Comparison of ENCODE assay signal across 7 cellular contexts in genomic region chr5:54785729-54786548, GRCh38.
A peak's percentile ranks its signal among the peaks of the same experiment; 100 is the strongest.
DNase-seq lines count a peak whose midpoint lies in the region; ATAC-seq lines count a peak whose summit lies in the region.

No MANE protein-coding gene starts in this region.

- H3K4me3 ChIP-seq in MG63, result no peak overlapping the region

- no peaks in the 10 kb centered on the region for H3K27me3 ChIP-seq in MG63

- H3K9me3 ChIP-seq in MG63, result no peaks in the 10 kb centered on the region; the same call in 1 of the 2 replicates

- peak overlapping the region in 1 of 2 donors; percentile 13 for H3K27ac Mint-ChIP-seq in stimulated activated naive CD8-positive, alpha-beta T cell treated with anti-CD3 and anti-CD28 coated beads, Interleukin-15, amount 100 ng/mL, for 72 hours

- H3K4me1 Mint-ChIP-seq in stimulated activated naive CD8-positive, alpha-beta T cell treated with anti-CD3 and anti-CD28 coated beads, Interleukin-15, amount 100 ng/mL, for 72 hours, result no peaks in the 10 kb centered on the region

- peaks cover 7% of the 10 kb centered on the region for H3K27me3 Mint-ChIP-seq in stimulated activated naive CD8-positive, alpha-beta T cell treated with anti-CD3 and anti-CD28 coated beads, Interleukin-15, amount 100 ng/mL, for 72 hours

- DNase-seq in MG63 (peak; percentile 26), dermis microvascular lymphatic vessel endothelial cell (ENCODE audit: low read depth in 2 of 2) (peak; percentile 66 to 93), posterior cingulate gyrus (peak in 8 of 10 donors; percentile 6 to 89 (median 39)), NCI-H345 treated with DMSO at 0.1 percent for 48 hours (lab: John Stamatoyannopoulos, UW; ENCODE audit: unreplicated experiment) (no peak), COLO829 (ENCODE audit: low spot score) (no peak)
- no peak for DNase-seq in stimulated activated naive CD8-positive, alpha-beta T cell treated with anti-CD3 and anti-CD28 coated beads, Interleukin-15, amount 100 ng/mL, for 72 hours

- intact Hi-C loops in posterior cingulate gyrus (cut with DNase I), result loop anchor here (5.0 kb wide), 1 partner anchor 269 kb away; the partner anchor contains the start of gene SNX18

- peaks cover 12 to 28% of the 10 kb centered on the region in 2 donors for H3K9me3 Mint-ChIP-seq in stimulated activated naive CD8-positive, alpha-beta T cell treated with anti-CD3 and anti-CD28 coated beads, Interleukin-15, amount 100 ng/mL, for 72 hours

- ATAC-seq in GM21515 (IDR thresholded peaks at IDR 0.05; ENCODE audit: unreplicated experiment), result peak; percentile 93
- ATAC-seq in stimulated activated naive CD8-positive, alpha-beta T cell treated with anti-CD3 and anti-CD28 coated beads, Interleukin-15, amount 100 ng/mL, for 72 hours, result no peak

- no peak overlapping the region for H3K4me3 Mint-ChIP-seq in stimulated activated naive CD8-positive, alpha-beta T cell treated with anti-CD3 and anti-CD28 coated beads, Interleukin-15, amount 100 ng/mL, for 72 hours

- no peaks in the 10 kb centered on the region for H3K36me3 ChIP-seq in MG63

Comparison
In these comparisons a context has a peak if more than half of its experiments do, and no peak if none do; other contexts are left out.
1. DNase-seq: peak in MG63 (single experiment), dermis microvascular lymphatic vessel endothelial cell (2 of 2) and posterior cingulate gyrus (8 of 10); none in NCI-H345 treated with DMSO at 0.1 percent for 48 hours (single experiment), COLO829 (single experiment) and stimulated activated naive CD8-positive, alpha-beta T cell treated with anti-CD3 and anti-CD28 coated beads, Interleukin-15, amount 100 ng/mL, for 72 hours (0 of 2).